ENCODE assay signal across 1 cellular context in the genomic region with DNA sequence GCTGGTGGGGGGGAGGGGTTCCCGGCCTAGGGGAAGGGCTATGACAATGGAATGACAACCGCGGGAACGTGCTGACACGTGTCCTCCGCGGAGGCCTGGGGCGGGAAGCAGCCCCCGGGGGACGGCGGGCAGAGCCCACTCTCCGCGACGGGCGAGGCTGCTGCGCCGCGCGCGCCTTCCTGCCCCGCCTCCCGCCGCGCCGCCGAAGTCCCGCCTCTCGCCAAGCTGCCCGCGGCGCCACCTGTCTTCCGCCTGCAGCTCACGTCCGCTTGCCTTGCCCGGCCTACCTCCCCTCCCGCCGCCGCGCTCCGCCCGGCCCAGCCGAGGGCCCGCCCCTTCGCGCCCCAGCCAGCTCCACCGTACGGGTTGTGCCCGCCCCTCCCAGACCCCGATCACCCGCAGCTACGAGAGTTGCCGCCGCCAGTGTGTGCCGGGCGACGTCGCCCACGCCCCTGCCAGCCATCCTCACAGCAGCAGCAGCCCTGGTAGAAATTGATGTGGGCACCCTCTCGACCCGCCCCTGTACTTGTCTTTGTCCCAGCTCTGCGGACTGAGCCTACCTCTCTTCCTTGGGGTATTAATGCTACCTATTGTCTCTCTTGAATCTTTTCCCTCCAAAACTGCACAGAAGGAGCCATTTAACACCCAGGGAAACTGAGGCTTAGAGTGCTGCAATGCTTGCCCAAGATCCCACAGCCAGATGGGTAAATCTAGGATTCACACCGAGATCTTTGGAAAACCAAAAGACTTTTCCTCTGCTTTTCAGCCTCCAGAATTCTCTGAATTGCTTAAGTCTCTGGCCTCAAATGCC.
TF ChIP-seq lines count a peak whose summit lies in the region.

A gene with protein sequence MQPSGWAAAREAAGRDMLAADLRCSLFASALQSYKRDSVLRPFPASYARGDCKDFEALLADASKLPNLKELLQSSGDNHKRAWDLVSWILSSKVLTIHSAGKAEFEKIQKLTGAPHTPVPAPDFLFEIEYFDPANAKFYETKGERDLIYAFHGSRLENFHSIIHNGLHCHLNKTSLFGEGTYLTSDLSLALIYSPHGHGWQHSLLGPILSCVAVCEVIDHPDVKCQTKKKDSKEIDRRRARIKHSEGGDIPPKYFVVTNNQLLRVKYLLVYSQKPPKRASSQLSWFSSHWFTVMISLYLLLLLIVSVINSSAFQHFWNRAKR (minus strand): TSS at position 180 of the 811 bp plus-strand sequence. CDS start 457 bp downstream, outside the sequence.

TF ChIP-seq in K562, 482 proteins besides CTCF, POLR2A, EP300 and RAD21 (continued from another document and continues in another):
- TF ChIP-seq, protein P1, sequence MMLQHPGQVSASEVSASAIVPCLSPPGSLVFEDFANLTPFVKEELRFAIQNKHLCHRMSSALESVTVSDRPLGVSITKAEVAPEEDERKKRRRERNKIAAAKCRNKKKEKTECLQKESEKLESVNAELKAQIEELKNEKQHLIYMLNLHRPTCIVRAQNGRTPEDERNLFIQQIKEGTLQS (IDR thresholded peaks at IDR 0.05): no peak
- TF ChIP-seq, protein P1 (CRISPR knock-in tag; conservative IDR thresholded peaks at IDR 0.05): 0 out of 2 replicates have a peak, but pooled peaks have one; percentile 21
- TF ChIP-seq FOS (IDR thresholded peaks at IDR 0.05; ENCODE audit: extremely low read depth, insufficient read length) (no peak), SMC3 (conservative IDR thresholded peaks at IDR 0.05; ENCODE audit: insufficient read depth, low read depth, low read length) (no peak), MXI1 (IDR thresholded peaks at IDR 0.05; ENCODE audit: low read depth, low read length) (0 out of 2 replicates have a peak, but pooled peaks have one; percentile 53), WHSC1 (IDR thresholded peaks at IDR 0.05; ENCODE audit: low read length) (no peak), GABPB1 (CRISPR knock-in tag; IDR thresholded peaks at IDR 0.05) (peak; percentile 32; the same call in 1 of the 2 replicates), ZFPM2 (CRISPR knock-in tag; IDR thresholded peaks at IDR 0.05) (no peak), HNRNPH1 (optimal IDR thresholded peaks at IDR 0.05; ENCODE audit: low read depth, low read length) (no peak), PTRF (tag; IDR thresholded peaks at IDR 0.05) (no peak), CBFB (CRISPR knock-in tag; IDR thresholded peaks at IDR 0.05) (no peak), FOXM1 (IDR thresholded peaks at IDR 0.05; ENCODE audit: low read depth) (no peak), FOXM1 (CRISPR knock-in tag; IDR thresholded peaks at IDR 0.05; ENCODE audit: low read depth) (no peak), ZNF408 (CRISPR knock-in tag; IDR thresholded peaks at IDR 0.05; ENCODE audit: low read depth) (no peak), ZNF780A (CRISPR knock-in tag; IDR thresholded peaks at IDR 0.05) (no peak), KDM2B (CRISPR knock-in tag; IDR thresholded peaks at IDR 0.05) (no peak), MYC (IDR thresholded peaks at IDR 0.05; ENCODE audit: low read depth, low read length) (peak; percentile 57), MYC (CRISPR knock-in tag; IDR thresholded peaks at IDR 0.05; ENCODE audit: borderline replicate concordance, low read depth) (no peak), CTBP1 (IDR thresholded peaks at IDR 0.05; ENCODE audit: borderline replicate concordance) (peak; percentile 95), ZNF431 (CRISPR knock-in tag; IDR thresholded peaks at IDR 0.05) (peak; percentile 54; the same call in 1 of the 2 replicates), ZBED1 (IDR thresholded peaks at IDR 0.05) (no peak), SRF (CRISPR knock-in tag; IDR thresholded peaks at IDR 0.05) (0 out of 4 replicates have a peak, but pooled peaks of 1 of the 2 experiments have one; percentile 20), SMAD4 (CRISPR knock-in tag; conservative IDR thresholded peaks at IDR 0.05) (peak; percentile 54; the same call in 1 of the 2 replicates), ZNF830 (CRISPR knock-in tag; IDR thresholded peaks at IDR 0.05) (no peak), RBBP5 (IDR thresholded peaks at IDR 0.05; ENCODE audit: borderline replicate concordance, insufficient read depth, low read length, poor library complexity, severe bottlenecking) (peak; percentile 80), ARNT (IDR thresholded peaks at IDR 0.05) (no peak), FOXK2 (conservative IDR thresholded peaks at IDR 0.05 in 1 of 2, IDR thresholded peaks at IDR 0.05 in 1 of 2; ENCODE audit: low read depth in 2 of 2) (no peak), PML (IDR thresholded peaks at IDR 0.05; ENCODE audit: low read length) (0 out of 2 replicates have a peak, but pooled peaks have one; percentile 40), EGR1 (conservative IDR thresholded peaks at IDR 0.05) (peak; percentile 43; the same call in 1 of the 2 replicates), EWSR1 (IDR thresholded peaks at IDR 0.05; ENCODE audit: borderline replicate concordance, low read depth, partially characterized antibody) (no peak)
- TF ChIP-seq, protein P2, sequence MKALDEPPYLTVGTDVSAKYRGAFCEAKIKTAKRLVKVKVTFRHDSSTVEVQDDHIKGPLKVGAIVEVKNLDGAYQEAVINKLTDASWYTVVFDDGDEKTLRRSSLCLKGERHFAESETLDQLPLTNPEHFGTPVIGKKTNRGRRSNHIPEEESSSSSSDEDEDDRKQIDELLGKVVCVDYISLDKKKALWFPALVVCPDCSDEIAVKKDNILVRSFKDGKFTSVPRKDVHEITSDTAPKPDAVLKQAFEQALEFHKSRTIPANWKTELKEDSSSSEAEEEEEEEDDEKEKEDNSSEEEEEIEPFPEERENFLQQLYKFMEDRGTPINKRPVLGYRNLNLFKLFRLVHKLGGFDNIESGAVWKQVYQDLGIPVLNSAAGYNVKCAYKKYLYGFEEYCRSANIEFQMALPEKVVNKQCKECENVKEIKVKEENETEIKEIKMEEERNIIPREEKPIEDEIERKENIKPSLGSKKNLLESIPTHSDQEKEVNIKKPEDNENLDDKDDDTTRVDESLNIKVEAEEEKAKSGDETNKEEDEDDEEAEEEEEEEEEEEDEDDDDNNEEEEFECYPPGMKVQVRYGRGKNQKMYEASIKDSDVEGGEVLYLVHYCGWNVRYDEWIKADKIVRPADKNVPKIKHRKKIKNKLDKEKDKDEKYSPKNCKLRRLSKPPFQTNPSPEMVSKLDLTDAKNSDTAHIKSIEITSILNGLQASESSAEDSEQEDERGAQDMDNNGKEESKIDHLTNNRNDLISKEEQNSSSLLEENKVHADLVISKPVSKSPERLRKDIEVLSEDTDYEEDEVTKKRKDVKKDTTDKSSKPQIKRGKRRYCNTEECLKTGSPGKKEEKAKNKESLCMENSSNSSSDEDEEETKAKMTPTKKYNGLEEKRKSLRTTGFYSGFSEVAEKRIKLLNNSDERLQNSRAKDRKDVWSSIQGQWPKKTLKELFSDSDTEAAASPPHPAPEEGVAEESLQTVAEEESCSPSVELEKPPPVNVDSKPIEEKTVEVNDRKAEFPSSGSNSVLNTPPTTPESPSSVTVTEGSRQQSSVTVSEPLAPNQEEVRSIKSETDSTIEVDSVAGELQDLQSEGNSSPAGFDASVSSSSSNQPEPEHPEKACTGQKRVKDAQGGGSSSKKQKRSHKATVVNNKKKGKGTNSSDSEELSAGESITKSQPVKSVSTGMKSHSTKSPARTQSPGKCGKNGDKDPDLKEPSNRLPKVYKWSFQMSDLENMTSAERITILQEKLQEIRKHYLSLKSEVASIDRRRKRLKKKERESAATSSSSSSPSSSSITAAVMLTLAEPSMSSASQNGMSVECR (CRISPR knock-in tag; IDR thresholded peaks at IDR 0.05): peak; percentile 73
- TF ChIP-seq, protein P3, sequence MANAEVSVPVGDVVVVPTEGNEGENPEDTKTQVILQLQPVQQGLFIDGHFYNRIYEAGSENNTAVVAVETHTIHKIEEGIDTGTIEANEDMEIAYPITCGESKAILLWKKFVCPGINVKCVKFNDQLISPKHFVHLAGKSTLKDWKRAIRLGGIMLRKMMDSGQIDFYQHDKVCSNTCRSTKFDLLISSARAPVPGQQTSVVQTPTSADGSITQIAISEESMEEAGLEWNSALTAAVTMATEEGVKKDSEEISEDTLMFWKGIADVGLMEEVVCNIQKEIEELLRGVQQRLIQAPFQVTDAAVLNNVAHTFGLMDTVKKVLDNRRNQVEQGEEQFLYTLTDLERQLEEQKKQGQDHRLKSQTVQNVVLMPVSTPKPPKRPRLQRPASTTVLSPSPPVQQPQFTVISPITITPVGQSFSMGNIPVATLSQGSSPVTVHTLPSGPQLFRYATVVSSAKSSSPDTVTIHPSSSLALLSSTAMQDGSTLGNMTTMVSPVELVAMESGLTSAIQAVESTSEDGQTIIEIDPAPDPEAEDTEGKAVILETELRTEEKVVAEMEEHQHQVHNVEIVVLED (CRISPR knock-in tag; IDR thresholded peaks at IDR 0.05): peak; percentile 39
- TF ChIP-seq, protein P4, sequence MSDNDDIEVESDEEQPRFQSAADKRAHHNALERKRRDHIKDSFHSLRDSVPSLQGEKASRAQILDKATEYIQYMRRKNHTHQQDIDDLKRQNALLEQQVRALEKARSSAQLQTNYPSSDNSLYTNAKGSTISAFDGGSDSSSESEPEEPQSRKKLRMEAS (CRISPR knock-in tag; IDR thresholded peaks at IDR 0.05): no peak; the same call in 1 of the 2 replicates
- TF ChIP-seq, protein P5, sequence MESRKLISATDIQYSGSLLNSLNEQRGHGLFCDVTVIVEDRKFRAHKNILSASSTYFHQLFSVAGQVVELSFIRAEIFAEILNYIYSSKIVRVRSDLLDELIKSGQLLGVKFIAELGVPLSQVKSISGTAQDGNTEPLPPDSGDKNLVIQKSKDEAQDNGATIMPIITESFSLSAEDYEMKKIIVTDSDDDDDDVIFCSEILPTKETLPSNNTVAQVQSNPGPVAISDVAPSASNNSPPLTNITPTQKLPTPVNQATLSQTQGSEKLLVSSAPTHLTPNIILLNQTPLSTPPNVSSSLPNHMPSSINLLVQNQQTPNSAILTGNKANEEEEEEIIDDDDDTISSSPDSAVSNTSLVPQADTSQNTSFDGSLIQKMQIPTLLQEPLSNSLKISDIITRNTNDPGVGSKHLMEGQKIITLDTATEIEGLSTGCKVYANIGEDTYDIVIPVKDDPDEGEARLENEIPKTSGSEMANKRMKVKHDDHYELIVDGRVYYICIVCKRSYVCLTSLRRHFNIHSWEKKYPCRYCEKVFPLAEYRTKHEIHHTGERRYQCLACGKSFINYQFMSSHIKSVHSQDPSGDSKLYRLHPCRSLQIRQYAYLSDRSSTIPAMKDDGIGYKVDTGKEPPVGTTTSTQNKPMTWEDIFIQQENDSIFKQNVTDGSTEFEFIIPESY (CRISPR knock-in tag; IDR thresholded peaks at IDR 0.05): peak; percentile 37; the same call in 1 of the 2 replicates
- TF ChIP-seq, protein P6, sequence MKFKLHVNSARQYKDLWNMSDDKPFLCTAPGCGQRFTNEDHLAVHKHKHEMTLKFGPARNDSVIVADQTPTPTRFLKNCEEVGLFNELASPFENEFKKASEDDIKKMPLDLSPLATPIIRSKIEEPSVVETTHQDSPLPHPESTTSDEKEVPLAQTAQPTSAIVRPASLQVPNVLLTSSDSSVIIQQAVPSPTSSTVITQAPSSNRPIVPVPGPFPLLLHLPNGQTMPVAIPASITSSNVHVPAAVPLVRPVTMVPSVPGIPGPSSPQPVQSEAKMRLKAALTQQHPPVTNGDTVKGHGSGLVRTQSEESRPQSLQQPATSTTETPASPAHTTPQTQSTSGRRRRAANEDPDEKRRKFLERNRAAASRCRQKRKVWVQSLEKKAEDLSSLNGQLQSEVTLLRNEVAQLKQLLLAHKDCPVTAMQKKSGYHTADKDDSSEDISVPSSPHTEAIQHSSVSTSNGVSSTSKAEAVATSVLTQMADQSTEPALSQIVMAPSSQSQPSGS (CRISPR knock-in tag; IDR thresholded peaks at IDR 0.05): no peak
- TF ChIP-seq, protein P7, sequence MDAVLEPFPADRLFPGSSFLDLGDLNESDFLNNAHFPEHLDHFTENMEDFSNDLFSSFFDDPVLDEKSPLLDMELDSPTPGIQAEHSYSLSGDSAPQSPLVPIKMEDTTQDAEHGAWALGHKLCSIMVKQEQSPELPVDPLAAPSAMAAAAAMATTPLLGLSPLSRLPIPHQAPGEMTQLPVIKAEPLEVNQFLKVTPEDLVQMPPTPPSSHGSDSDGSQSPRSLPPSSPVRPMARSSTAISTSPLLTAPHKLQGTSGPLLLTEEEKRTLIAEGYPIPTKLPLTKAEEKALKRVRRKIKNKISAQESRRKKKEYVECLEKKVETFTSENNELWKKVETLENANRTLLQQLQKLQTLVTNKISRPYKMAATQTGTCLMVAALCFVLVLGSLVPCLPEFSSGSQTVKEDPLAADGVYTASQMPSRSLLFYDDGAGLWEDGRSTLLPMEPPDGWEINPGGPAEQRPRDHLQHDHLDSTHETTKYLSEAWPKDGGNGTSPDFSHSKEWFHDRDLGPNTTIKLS (IDR thresholded peaks at IDR 0.05; ENCODE audit: borderline replicate concordance, low read depth): no peak; the same call in 1 of the 2 replicates
- TF ChIP-seq, protein P8, sequence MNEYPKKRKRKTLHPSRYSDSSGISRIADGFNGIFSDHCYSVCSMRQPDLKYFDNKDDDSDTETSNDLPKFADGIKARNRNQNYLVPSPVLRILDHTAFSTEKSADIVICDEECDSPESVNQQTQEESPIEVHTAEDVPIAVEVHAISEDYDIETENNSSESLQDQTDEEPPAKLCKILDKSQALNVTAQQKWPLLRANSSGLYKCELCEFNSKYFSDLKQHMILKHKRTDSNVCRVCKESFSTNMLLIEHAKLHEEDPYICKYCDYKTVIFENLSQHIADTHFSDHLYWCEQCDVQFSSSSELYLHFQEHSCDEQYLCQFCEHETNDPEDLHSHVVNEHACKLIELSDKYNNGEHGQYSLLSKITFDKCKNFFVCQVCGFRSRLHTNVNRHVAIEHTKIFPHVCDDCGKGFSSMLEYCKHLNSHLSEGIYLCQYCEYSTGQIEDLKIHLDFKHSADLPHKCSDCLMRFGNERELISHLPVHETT (CRISPR knock-in tag; conservative IDR thresholded peaks at IDR 0.05 in 1 of 2, IDR thresholded peaks at IDR 0.05 in 1 of 2): peak in 1 of 2 experiments; percentile 54; a peak in 1 of 4 replicates
- TF ChIP-seq, protein P9, sequence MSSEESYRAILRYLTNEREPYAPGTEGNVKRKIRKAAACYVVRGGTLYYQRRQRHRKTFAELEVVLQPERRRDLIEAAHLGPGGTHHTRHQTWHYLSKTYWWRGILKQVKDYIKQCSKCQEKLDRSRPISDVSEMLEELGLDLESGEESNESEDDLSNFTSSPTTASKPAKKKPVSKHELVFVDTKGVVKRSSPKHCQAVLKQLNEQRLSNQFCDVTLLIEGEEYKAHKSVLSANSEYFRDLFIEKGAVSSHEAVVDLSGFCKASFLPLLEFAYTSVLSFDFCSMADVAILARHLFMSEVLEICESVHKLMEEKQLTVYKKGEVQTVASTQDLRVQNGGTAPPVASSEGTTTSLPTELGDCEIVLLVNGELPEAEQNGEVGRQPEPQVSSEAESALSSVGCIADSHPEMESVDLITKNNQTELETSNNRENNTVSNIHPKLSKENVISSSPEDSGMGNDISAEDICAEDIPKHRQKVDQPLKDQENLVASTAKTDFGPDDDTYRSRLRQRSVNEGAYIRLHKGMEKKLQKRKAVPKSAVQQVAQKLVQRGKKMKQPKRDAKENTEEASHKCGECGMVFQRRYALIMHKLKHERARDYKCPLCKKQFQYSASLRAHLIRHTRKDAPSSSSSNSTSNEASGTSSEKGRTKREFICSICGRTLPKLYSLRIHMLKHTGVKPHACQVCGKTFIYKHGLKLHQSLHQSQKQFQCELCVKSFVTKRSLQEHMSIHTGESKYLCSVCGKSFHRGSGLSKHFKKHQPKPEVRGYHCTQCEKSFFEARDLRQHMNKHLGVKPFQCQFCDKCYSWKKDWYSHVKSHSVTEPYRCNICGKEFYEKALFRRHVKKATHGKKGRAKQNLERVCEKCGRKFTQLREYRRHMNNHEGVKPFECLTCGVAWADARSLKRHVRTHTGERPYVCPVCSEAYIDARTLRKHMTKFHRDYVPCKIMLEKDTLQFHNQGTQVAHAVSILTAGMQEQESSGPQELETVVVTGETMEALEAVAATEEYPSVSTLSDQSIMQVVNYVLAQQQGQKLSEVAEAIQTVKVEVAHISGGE (CRISPR knock-in tag; IDR thresholded peaks at IDR 0.05): peak in 1 of 3 experiments; percentile 67; a peak in 2 of 6 replicates
